8 cellular contexts compared by ENCODE assay signal in the genomic region with DNA sequence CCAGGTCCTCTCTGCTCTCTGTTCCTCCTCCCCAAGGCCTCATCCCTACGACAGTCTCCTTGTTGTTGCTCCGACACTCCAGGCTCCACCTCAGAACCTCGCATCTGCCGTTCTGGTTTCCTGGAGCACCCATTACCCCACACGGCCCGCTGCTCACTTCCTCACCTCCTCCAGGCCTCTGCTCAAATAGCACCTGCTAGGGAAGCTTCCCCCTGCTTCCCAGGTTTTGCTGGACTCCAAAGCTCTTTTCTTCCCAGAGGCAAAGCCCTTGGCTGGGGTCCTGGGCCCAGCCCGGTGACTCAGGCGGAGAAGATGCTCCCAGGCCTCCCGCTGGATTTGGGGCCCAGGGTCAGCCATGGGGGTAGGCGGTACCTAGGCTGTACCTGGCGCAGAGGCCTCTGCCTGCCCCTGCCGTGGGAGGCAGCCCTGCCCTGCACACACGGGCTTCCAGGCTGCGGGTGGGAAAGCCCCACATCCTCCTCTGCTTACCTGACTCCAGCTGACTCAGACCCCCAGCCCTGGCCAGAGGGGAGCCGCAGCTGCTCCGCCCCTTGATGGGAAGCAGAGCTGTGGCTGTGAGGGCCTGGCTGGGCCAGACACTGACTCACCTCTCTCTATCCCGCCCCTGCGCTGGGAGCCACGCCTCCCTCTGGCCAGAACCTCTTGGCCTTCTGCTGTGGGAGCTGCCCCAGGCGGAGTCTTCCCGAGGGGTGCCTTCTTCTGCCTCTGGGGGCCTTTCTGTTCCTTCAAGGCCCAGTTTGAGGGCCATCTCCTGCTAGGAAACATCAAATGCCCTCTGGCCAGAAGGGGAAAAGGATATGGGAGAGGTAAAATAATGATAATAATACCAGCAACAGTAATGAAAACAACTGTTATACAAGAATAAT.
DNase-seq lines count a peak whose midpoint lies in the region; ATAC-seq and TF ChIP-seq lines count a peak whose summit lies in the region.
"Had no signal": no experiment of that assay in that cellular context is flagged by ENCODE, and none has a peak within 500 bp of the region (broad histone marks: within the 10 kb centered on the region; RNA-seq: fewer than 3 reads in every experiment).

No MANE protein-coding gene starts in this region.

- DNase-seq in SK-MEL-5 (ENCODE audit: low read depth, low spot score) (peak; percentile 44), neural progenitor cell (ENCODE audit: low spot score) (peak; percentile 85), NCI-H2081 (lab: John Stamatoyannopoulos, UW) (no peak)

- POLR2A ChIA-PET in HEK293 (lab: Yijun Ruan, JAX): interaction anchor here (1.0 to 1.4 kb wide), 5 partner anchors 8 to 130 kb away, joined by 3 to 7 read pairs (median 5); partner anchors contain the start of gene CEBPB

- in situ Hi-C loops in SK-MEL-5 (cut with HindIII; ENCODE audit: low pct_unique_long_range_greater_than_20kb, low sequenced_read_pairs): no loop called here

- no peak for TF ChIP-seq CTCF in HEK293 (tag by site-specific recombination; IDR thresholded peaks at IDR 0.05)
- TF ChIP-seq CTCF in neural progenitor cell (IDR thresholded peaks at IDR 0.05): no peak

- H3K9me3 ChIP-seq in HEK293 (ENCODE audit: control insufficient read depth, insufficient read depth, low read depth, low read length) (no peaks in the 10 kb centered on the region), neural progenitor cell (ENCODE audit: low read depth) (no peaks in the 10 kb centered on the region)

- H3K36me3 ChIP-seq in HEK293 (ENCODE audit: control insufficient read depth in 2 of 2, insufficient read depth in 1 of 2, low read length in 2 of 2): no peaks in the 10 kb centered on the region
- no peaks in the 10 kb centered on the region for H3K36me3 ChIP-seq in neural progenitor cell

- H3K27ac Mint-ChIP-seq in neural progenitor cell: peak overlapping the region; percentile 70
- H3K27ac Mint-ChIP-seq: T-helper 1 cell treated with Interleukin-12 subunit alpha and Interleukin-12 subunit beta and Interleukin-4 antibody, amounts not matched to agents 30 μg/mL and 1 μg/mL, for 36 hours had no signal

- peak overlapping the region; percentile 52 for H2AFZ ChIP-seq in neural progenitor cell (replicated peaks)

- H3K79me2 ChIP-seq in neural progenitor cell (ENCODE audit: low read depth): no peaks in the 10 kb centered on the region

- H3K27ac ChIP-seq in HEK293 (ENCODE audit: extremely low read depth, low read depth, low read length): no peak overlapping the region
- no peak overlapping the region for H3K27ac ChIP-seq in neural progenitor cell

- ATAC-seq in esophagus mucosa (peak; percentile 94), HG02798 (IDR thresholded peaks at IDR 0.05; ENCODE audit: poor library complexity, unreplicated experiment) (no peak), GM18517 (IDR thresholded peaks at IDR 0.05; ENCODE audit: unreplicated experiment) (no peak)

- peaks cover 10% of the 10 kb centered on the region for H3K27me3 Mint-ChIP-seq in neural progenitor cell (ENCODE audit: insufficient read depth, low read depth)

- H3K9me3 Mint-ChIP-seq in neural progenitor cell: no peaks in the 10 kb centered on the region

- H3K4me3 ChIP-seq in HEK293 (ENCODE audit: low read depth, low read length) (peak overlapping the region; percentile 33), neural progenitor cell (no peak overlapping the region)

- peak overlapping the region; percentile 39 for H3K4me3 Mint-ChIP-seq in neural progenitor cell
- H3K4me3 Mint-ChIP-seq: T-helper 1 cell treated with Interleukin-12 subunit alpha and Interleukin-12 subunit beta and Interleukin-4 antibody, amounts not matched to agents 30 μg/mL and 1 μg/mL, for 36 hours had no signal

- no peaks in the 10 kb centered on the region for H3F3A ChIP-seq in neural progenitor cell (ENCODE audit: low read depth)

- no peaks in the 10 kb centered on the region for H3K27me3 ChIP-seq in neural progenitor cell

- H3K4me1 ChIP-seq in HEK293 (ENCODE audit: control insufficient read depth, insufficient read depth, low read length) (no peaks in the 10 kb centered on the region), neural progenitor cell (peaks cover 12% of the 10 kb centered on the region)

- H3K36me3 Mint-ChIP-seq in neural progenitor cell: no peaks in the 10 kb centered on the region

- CTCF ChIA-PET in HEK293 (lab: Yijun Ruan, JAX): interaction anchor here (0.6 to 0.9 kb wide), 3 partner anchors 14 to 290 kb away, joined by 3 to 4 read pairs (median 4); no protein-coding TSS in a partner anchor

- peaks cover 16% of the 10 kb centered on the region for H3K4me1 Mint-ChIP-seq in neural progenitor cell

- no peaks in the 10 kb centered on the region for H4K20me1 ChIP-seq in neural progenitor cell (ENCODE audit: low read depth)

- H3K9ac ChIP-seq in neural progenitor cell: no peak overlapping the region

- peak overlapping the region; percentile 45 for H3K4me2 ChIP-seq in neural progenitor cell

TF ChIP-seq in HEK293, 187 proteins besides CTCF, POLR2A, EP300 and RAD21 (continues in another document):
- TF ChIP-seq ZNF138 (tag by site-specific recombination; IDR thresholded peaks at IDR 0.05; ENCODE audit: borderline replicate concordance): no peak
- TF ChIP-seq GLIS1 (tag by site-specific recombination; IDR thresholded peaks at IDR 0.05): peak; percentile 93
- TF ChIP-seq ZNF610 (tag by site-specific recombination; IDR thresholded peaks at IDR 0.05; ENCODE audit: borderline replicate concordance): no peak
- no peak for TF ChIP-seq ZNF747 (tag by site-specific recombination; IDR thresholded peaks at IDR 0.05)
- no peak for TF ChIP-seq ZNF792 (tag by site-specific recombination; IDR thresholded peaks at IDR 0.05)
- no peak for TF ChIP-seq KLF8 (tag by site-specific recombination; IDR thresholded peaks at IDR 0.05)
- no peak for TF ChIP-seq ZNF148 (tag by site-specific recombination; IDR thresholded peaks at IDR 0.05; ENCODE audit: borderline replicate concordance)
- TF ChIP-seq, protein P1, sequence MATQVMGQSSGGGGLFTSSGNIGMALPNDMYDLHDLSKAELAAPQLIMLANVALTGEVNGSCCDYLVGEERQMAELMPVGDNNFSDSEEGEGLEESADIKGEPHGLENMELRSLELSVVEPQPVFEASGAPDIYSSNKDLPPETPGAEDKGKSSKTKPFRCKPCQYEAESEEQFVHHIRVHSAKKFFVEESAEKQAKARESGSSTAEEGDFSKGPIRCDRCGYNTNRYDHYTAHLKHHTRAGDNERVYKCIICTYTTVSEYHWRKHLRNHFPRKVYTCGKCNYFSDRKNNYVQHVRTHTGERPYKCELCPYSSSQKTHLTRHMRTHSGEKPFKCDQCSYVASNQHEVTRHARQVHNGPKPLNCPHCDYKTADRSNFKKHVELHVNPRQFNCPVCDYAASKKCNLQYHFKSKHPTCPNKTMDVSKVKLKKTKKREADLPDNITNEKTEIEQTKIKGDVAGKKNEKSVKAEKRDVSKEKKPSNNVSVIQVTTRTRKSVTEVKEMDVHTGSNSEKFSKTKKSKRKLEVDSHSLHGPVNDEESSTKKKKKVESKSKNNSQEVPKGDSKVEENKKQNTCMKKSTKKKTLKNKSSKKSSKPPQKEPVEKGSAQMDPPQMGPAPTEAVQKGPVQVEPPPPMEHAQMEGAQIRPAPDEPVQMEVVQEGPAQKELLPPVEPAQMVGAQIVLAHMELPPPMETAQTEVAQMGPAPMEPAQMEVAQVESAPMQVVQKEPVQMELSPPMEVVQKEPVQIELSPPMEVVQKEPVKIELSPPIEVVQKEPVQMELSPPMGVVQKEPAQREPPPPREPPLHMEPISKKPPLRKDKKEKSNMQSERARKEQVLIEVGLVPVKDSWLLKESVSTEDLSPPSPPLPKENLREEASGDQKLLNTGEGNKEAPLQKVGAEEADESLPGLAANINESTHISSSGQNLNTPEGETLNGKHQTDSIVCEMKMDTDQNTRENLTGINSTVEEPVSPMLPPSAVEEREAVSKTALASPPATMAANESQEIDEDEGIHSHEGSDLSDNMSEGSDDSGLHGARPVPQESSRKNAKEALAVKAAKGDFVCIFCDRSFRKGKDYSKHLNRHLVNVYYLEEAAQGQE (tag by site-specific recombination; IDR thresholded peaks at IDR 0.05): no peak
- TF ChIP-seq ZNF707 (tag by site-specific recombination; IDR thresholded peaks at IDR 0.05): no peak
- no peak for TF ChIP-seq BCL11A (tag by site-specific recombination; IDR thresholded peaks at IDR 0.05; ENCODE audit: low read depth)
- TF ChIP-seq ZNF366 (tag by site-specific recombination; conservative IDR thresholded peaks at IDR 0.05): no peak
- no peak for TF ChIP-seq ZNF629 (tag by site-specific recombination; IDR thresholded peaks at IDR 0.05)
- no peak for TF ChIP-seq ZBTB7A (tag by site-specific recombination; IDR thresholded peaks at IDR 0.05; ENCODE audit: low read depth)
- no peak for TF ChIP-seq WT1 (tag by site-specific recombination; IDR thresholded peaks at IDR 0.05)
- TF ChIP-seq ZNF394 (tag by site-specific recombination; IDR thresholded peaks at IDR 0.05; ENCODE audit: borderline replicate concordance): no peak
- no peak for TF ChIP-seq ZNF112 (tag by site-specific recombination; IDR thresholded peaks at IDR 0.05)
- no peak for TF ChIP-seq ZNF626 (tag by site-specific recombination; IDR thresholded peaks at IDR 0.05)

Comparison
In these comparisons a context has a peak if more than half of its experiments do, and no peak if none do; other contexts are left out.
1. DNase-seq: peak in SK-MEL-5 (single experiment) and neural progenitor cell (single experiment); none in NCI-H2081 (0 of 2).